ENCODE assay signal across 34 cellular contexts in the genomic region with DNA sequence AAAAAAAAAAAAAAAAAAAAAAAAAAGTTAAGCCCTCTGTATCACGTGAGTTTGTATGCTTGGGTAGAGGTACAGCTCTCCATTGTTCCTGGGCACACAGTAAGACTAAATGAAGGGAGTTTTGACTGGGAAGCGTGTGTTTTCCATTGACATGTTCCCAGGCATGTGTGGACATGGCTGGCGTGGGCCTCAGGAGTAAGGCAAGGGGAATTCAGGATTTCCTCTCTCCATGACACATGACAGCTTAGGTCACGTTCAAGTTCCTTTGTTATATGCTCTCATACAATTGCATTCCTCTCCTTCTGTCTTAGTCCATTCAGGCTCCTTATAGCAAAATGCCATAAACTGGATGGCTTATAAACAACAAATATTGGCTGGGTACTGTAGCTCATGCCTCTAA. TPM values are rescaled to one million over a fixed set of nuclear protein-coding genes. Genes with fewer than 3 reads are reported as not detected.
"Had no signal": no experiment of that assay in that cellular context is flagged by ENCODE, and none has a peak within 500 bp of the region (broad histone marks: within the 10 kb centered on the region; RNA-seq: fewer than 3 reads in every experiment).

No MANE protein-coding gene starts in this region.

- DNase-seq: islet precursor cell; left ventricle myocardium inferior; mesendoderm; naive B cell; natural killer cell; nephron progenitor cell; occipital lobe; psoas muscle; right lobe of liver; stimulated activated CD4-positive, alpha-beta T cell treated with anti-CD3 and anti-CD28 coated beads, Interleukin-1b, Interleukin-23, amount 100 ng/mL, for 48 hours; stimulated activated CD4-positive, alpha-beta T cell treated with anti-CD3 and anti-CD28 coated beads, Interleukin-2, amount 100 ng/mL, for 48 hours; stimulated activated CD4-positive, alpha-beta T cell treated with anti-CD3 and anti-CD28 coated beads, Interleukin-4, amount 100 ng/mL, for 4 hours; stimulated activated CD8-positive, alpha-beta memory T cell treated with anti-CD3 and anti-CD28 coated beads, Interleukin-4, amount 100 ng/mL, for 48 hours; stimulated activated naive CD4-positive, alpha-beta T cell treated with Interleukin-2 at 50 U/mL for 16 hours; stimulated activated naive CD8-positive, alpha-beta T cell treated with anti-CD3 and anti-CD28 coated beads, Interleukin-15, amount 100 ng/mL, for 72 hours; substantia nigra; upper lobe of left lung had no signal

- H3K79me2 ChIP-seq: parathyroid adenoma had no signal

- H3K4me1 ChIP-seq: neural progenitor cell, parathyroid adenoma, psoas muscle, right atrium auricular region, right lobe of liver, tibial nerve, upper lobe of left lung, vagina had no signal

- H2AFZ ChIP-seq: neural progenitor cell, parathyroid adenoma had no signal

- H3K36me3 ChIP-seq: left ventricle myocardium inferior, neural progenitor cell, neutrophil, right atrium auricular region, right lobe of liver, tibial nerve, upper lobe of left lung, vagina had no signal

- H3K27ac ChIP-seq: left ventricle myocardium inferior, neural progenitor cell, neutrophil, parathyroid adenoma, psoas muscle, right atrium auricular region, right lobe of liver, tibial nerve, upper lobe of left lung, vagina had no signal

- H3K9me3 ChIP-seq: left ventricle myocardium inferior, neutrophil, psoas muscle, right atrium auricular region, right lobe of liver, tibial nerve, upper lobe of left lung, vagina had no signal

- H3K9ac ChIP-seq: neural progenitor cell, parathyroid adenoma had no signal

- H3K4me2 ChIP-seq: neural progenitor cell, smooth muscle cell had no signal

- H3K4me3 ChIP-seq: left ventricle myocardium inferior, lung, neural progenitor cell, psoas muscle, right atrium auricular region, right lobe of liver, smooth muscle cell, tibial nerve, upper lobe of left lung, vagina had no signal

- H3K27me3 ChIP-seq: neural progenitor cell, right atrium auricular region, right lobe of liver, tibial nerve, upper lobe of left lung, vagina had no signal

RNA-seq across cellular contexts. Expression of gene TTC9B, which starts 44.1 kb away (rescaled TPM):
- total RNA-seq: kidney epithelial cell, left ventricle myocardium inferior, lower leg skin, lung, mesothelial cell of epicardium, natural killer cell, osteocyte, posterior vena cava, psoas muscle, renal cortical epithelial cell, right atrium auricular region, right lobe of liver, skeletal muscle tissue, smooth muscle cell, upper lobe of left lung, vagina had no signal

RNA-seq across cellular contexts. Expression of gene CCNP, which starts 52.4 kb away (rescaled TPM):
- total RNA-seq: mononuclear cell, psoas muscle, right atrium auricular region, skeletal muscle tissue, smooth muscle cell, urinary bladder, vagina had no signal
